In the genomic region with DNA sequence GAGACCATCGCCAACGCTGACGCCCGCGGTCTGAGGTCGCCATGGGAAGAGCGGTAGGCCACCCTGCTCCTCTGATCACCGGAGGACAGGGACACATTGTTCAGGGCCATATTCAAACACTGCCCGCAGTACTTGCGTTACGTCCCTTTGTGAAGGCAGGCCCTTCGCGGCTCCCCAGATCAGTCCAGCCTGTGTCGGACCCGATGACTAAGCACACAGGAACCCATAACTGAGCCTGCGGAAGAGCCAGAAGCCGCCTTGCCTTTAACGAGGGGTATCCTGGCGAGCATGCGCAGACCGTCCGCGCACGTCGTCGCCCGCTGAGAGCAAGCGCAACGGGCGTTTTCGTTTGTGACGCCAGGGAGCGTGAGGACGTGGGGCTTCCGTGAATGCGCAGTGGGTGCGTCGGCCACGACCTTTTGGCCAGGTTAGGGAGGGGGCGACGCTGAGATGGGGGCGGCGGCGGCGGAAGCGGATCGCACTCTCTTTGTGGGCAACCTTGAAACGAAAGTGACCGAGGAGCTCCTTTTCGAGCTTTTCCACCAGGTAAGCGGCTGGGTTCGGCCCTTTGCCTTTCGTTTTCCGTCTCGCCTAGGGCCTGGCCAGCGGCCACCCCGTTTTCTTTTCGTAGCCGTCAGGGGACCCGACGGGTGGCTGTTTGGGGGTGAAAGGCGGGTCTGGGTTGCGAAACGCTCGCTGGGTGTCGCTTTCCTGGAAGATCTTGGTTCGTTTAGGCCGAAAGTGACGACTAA, we compare ENCODE assay signal across 8 cellular contexts. TPM values are rescaled to one million over a fixed set of nuclear protein-coding genes. Genes with fewer than 3 reads are reported as not detected.
DNase-seq lines count a peak whose midpoint lies in the region; FAIRE-seq and TF ChIP-seq lines count a peak whose summit lies in the region.

A gene with protein sequence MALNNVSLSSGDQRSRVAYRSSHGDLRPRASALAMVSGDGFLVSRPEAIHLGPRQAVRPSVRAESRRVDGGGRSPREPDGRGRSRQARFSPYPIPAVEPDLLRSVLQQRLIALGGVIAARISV (minus strand): TSS at position 290 of the 752 bp plus-strand sequence. CDS start 180 bp downstream, at position 110.
A gene with protein sequence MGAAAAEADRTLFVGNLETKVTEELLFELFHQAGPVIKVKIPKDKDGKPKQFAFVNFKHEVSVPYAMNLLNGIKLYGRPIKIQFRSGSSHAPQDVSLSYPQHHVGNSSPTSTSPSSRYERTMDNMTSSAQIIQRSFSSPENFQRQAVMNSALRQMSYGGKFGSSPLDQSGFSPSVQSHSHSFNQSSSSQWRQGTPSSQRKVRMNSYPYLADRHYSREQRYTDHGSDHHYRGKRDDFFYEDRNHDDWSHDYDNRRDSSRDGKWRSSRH (plus strand): TSS at position 445 of the 752 bp plus-strand sequence. CDS start 6 bp downstream, at position 451.

- FAIRE-seq in H54 (lab: Jason Lieb, UNC): peak; percentile 96

- WGBS in stomach, 5 donors: 0 to 1% (median 0%) methylated on average over 53 to 69 of the region's 69 CpGs

- peak within 1 kb of the TSS; percentile 93 for H3K4me3 ChIP-seq in Loucy (ENCODE audit: low read length, poor library complexity, severe bottlenecking)
- H3K4me3 ChIP-seq in fibroblast of villous mesenchyme (ENCODE audit: low read depth, low read length): peak within 1 kb of the TSS; percentile 90
- H3K4me3 ChIP-seq in neural cell (ENCODE audit: low read length): peak within 1 kb of the TSS; percentile 81
- H3K4me3 ChIP-seq in stomach: peak within 1 kb of the TSS; percentile 56 to 82 (median 68)

- H3K79me2 ChIP-seq in Loucy (ENCODE audit: insufficient read depth, low read length) (peaks cover 69% of the 10 kb centered on the region), neural cell (replicated peaks; ENCODE audit: insufficient read depth, low read length) (peaks cover 59% of the 10 kb centered on the region)

- H4K20me1 ChIP-seq in Loucy (ENCODE audit: insufficient read depth, low read length, poor library complexity, severe bottlenecking): peaks cover 46% of the 10 kb centered on the region
- H4K20me1 ChIP-seq in neural cell (ENCODE audit: insufficient read depth): no peaks in the 10 kb centered on the region

- H3K27me3 ChIP-seq in Loucy (ENCODE audit: insufficient read depth, low read length, poor library complexity, severe bottlenecking) (no peaks in the 10 kb centered on the region), neural cell (ENCODE audit: insufficient read depth, low read depth, low read length) (no peaks in the 10 kb centered on the region), stomach (no peaks in the 10 kb centered on the region)

- intact Hi-C loops in stomach (cut with DNase I; ENCODE audit: low total_unique reads): no loop called here

- H3K9me3 ChIP-seq in ES-I3 (ENCODE audit: control insufficient read depth, insufficient read depth, low read length) (no peaks in the 10 kb centered on the region), Loucy (ENCODE audit: insufficient read depth, low read depth, low read length) (no peaks in the 10 kb centered on the region), neural cell (ENCODE audit: low read length) (no peaks in the 10 kb centered on the region), stomach (no peaks in the 10 kb centered on the region)

- peak; percentile 41 for TF ChIP-seq CTCF in Loucy (conservative IDR thresholded peaks at IDR 0.05; ENCODE audit: low read length)
- TF ChIP-seq CTCF in fibroblast of villous mesenchyme (IDR thresholded peaks at IDR 0.05; ENCODE audit: insufficient read depth, low read depth, low read length): no peak
- TF ChIP-seq CTCF in neural cell (IDR thresholded peaks at IDR 0.05; ENCODE audit: poor library complexity, severe bottlenecking): peak; percentile 60
- no peak for TF ChIP-seq CTCF in stomach (IDR thresholded peaks at IDR 0.05)

- TF ChIP-seq RAD21 in neural cell (conservative IDR thresholded peaks at IDR 0.05): peak; percentile 43

- TF ChIP-seq EP300 in neural cell (conservative IDR thresholded peaks at IDR 0.05; ENCODE audit: poor library complexity, severe bottlenecking) (peak; percentile 80), stomach (IDR thresholded peaks at IDR 0.05) (no peak)

- H3K4me1 ChIP-seq in ES-I3 (ENCODE audit: insufficient read depth, low read length) (peaks cover 19% of the 10 kb centered on the region), Loucy (ENCODE audit: insufficient read depth, low read length, poor library complexity, severe bottlenecking) (peaks cover 62% of the 10 kb centered on the region), stomach (peaks cover 15 to 67% (median 39%) of the 10 kb centered on the region in 4 donors)

- peaks cover 3% of the 10 kb centered on the region; the same call in 1 of the 2 replicates for H3F3A ChIP-seq in Loucy (ENCODE audit: low read depth)
- peaks cover 3% of the 10 kb centered on the region for H3F3A ChIP-seq in neural cell (ENCODE audit: insufficient read depth, low read length, poor library complexity, severe bottlenecking)

- H3K27ac ChIP-seq in neural cell (ENCODE audit: low read length) (peak within 1 kb of the TSS; percentile 98), stomach (peak within 1 kb of the TSS; percentile 89 to 99 (median 99))

- H3K9me2 ChIP-seq in Loucy (replicated peaks; ENCODE audit: low read depth, low read length): no peaks in the 10 kb centered on the region
- no peaks in the 10 kb centered on the region for H3K9me2 ChIP-seq in neural cell (ENCODE audit: insufficient read depth, low read length)

- DNase-seq in H54 (ENCODE audit: insufficient read length, low spot score) (peak; percentile 57), activated gamma-delta T cell (lab: John Stamatoyannopoulos, UW) (peak; percentile 97), fibroblast of villous mesenchyme (ENCODE audit: low read depth) (peak; percentile 99), stomach (peak; percentile 98)

- H3K4me2 ChIP-seq in Loucy (ENCODE audit: low read depth, low read length, poor library complexity, severe bottlenecking) (peak within 1 kb of the TSS; percentile 95), neural cell (ENCODE audit: low read length) (peak within 1 kb of the TSS; percentile 89)

- H3K9ac ChIP-seq in ES-I3 (ENCODE audit: low read depth, low read length) (peak within 1 kb of the TSS; percentile 93), Loucy (ENCODE audit: low read depth, low read length, poor library complexity, severe bottlenecking) (peak within 1 kb of the TSS; percentile 97), neural cell (ENCODE audit: low read length) (peak within 1 kb of the TSS; percentile 98)

- H3K36me3 ChIP-seq in ES-I3 (ENCODE audit: insufficient read depth, low read length) (peaks cover 4% of the 10 kb centered on the region), Loucy (ENCODE audit: insufficient read depth, low read length) (peaks cover 3% of the 10 kb centered on the region; the same call in 1 of the 2 replicates), neural cell (ENCODE audit: insufficient read depth, low read length) (no peaks in the 10 kb centered on the region), stomach (peaks cover 0 to 9% (median 7%) of the 10 kb centered on the region in 4 donors)

- peak; percentile 77 for TF ChIP-seq POLR2A in H54 (IDR thresholded peaks at IDR 0.05; ENCODE audit: low read depth, low read length)
- peak; percentile 97 for TF ChIP-seq POLR2A in Raji (IDR thresholded peaks at IDR 0.05; ENCODE audit: insufficient read depth, low read depth, low read length)
- peak in 2 of 4 donors; percentile 93 to 96 for TF ChIP-seq POLR2A in stomach (IDR thresholded peaks at IDR 0.05)

- H2AFZ ChIP-seq in Loucy (ENCODE audit: low read length) (peak within 1 kb of the TSS; percentile 89), neural cell (ENCODE audit: low read depth, low read length) (peak within 1 kb of the TSS; percentile 92)

TF ChIP-seq in neural cell, 6 proteins besides CTCF, POLR2A, EP300 and RAD21:
- TF ChIP-seq SMC3 (conservative IDR thresholded peaks at IDR 0.05; ENCODE audit: poor library complexity) (peak; percentile 50), EZH2 (IDR thresholded peaks at IDR 0.05; ENCODE audit: borderline replicate concordance, insufficient read depth, low read length, poor library complexity, severe bottlenecking) (no peak), TAF1 (IDR thresholded peaks at IDR 0.05; ENCODE audit: low read depth) (peak; percentile 88), POLR2AphosphoS5 (IDR thresholded peaks at IDR 0.05) (peak; percentile 99), MXI1 (conservative IDR thresholded peaks at IDR 0.05; ENCODE audit: poor library complexity, severe bottlenecking) (peak; percentile 79)
- TF ChIP-seq, protein P1, sequence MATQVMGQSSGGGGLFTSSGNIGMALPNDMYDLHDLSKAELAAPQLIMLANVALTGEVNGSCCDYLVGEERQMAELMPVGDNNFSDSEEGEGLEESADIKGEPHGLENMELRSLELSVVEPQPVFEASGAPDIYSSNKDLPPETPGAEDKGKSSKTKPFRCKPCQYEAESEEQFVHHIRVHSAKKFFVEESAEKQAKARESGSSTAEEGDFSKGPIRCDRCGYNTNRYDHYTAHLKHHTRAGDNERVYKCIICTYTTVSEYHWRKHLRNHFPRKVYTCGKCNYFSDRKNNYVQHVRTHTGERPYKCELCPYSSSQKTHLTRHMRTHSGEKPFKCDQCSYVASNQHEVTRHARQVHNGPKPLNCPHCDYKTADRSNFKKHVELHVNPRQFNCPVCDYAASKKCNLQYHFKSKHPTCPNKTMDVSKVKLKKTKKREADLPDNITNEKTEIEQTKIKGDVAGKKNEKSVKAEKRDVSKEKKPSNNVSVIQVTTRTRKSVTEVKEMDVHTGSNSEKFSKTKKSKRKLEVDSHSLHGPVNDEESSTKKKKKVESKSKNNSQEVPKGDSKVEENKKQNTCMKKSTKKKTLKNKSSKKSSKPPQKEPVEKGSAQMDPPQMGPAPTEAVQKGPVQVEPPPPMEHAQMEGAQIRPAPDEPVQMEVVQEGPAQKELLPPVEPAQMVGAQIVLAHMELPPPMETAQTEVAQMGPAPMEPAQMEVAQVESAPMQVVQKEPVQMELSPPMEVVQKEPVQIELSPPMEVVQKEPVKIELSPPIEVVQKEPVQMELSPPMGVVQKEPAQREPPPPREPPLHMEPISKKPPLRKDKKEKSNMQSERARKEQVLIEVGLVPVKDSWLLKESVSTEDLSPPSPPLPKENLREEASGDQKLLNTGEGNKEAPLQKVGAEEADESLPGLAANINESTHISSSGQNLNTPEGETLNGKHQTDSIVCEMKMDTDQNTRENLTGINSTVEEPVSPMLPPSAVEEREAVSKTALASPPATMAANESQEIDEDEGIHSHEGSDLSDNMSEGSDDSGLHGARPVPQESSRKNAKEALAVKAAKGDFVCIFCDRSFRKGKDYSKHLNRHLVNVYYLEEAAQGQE (IDR thresholded peaks at IDR 0.05; ENCODE audit: borderline replicate concordance): peak; percentile 95

RNA-seq across cellular contexts. Expression of the first gene that starts in this region (rescaled TPM):
- total RNA-seq in fibroblast of villous mesenchyme (2.9 and 3.5 TPM in 2 replicates), stomach (10 to 100 TPM in 1 of 5 donors, 1 to 10 TPM in 3, under 1 TPM in 1; 0.58 to 10.1 (median 4.9) TPM)
- polyA plus RNA-seq in neural cell (29.9 and 33.1 TPM in 2 replicates), stomach (1 to 10 TPM; 8.4 to 8.7 (median 8.6) TPM)
- polyA minus RNA-seq in neural cell: 24.9 and 29.9 TPM in 2 replicates

RNA-seq across cellular contexts. Expression of the second gene that starts in this region (rescaled TPM):
- total RNA-seq in fibroblast of villous mesenchyme (30.6 and 53.1 TPM in 2 replicates), stomach (10 to 100 TPM in 3 of 5 donors, 1 to 10 TPM in 2; 4.8 to 41.5 (median 13.6) TPM)
- polyA plus RNA-seq in neural cell (35.7 and 36.2 TPM in 2 replicates), stomach (10 to 100 TPM in 2 of 3 donors, 1 to 10 TPM in 1; 9.1 to 24.3 (median 21.1) TPM)
- 54.0 and 61.2 TPM in 2 replicates for polyA minus RNA-seq in neural cell

Comparison
In these comparisons a context has a peak if more than half of its experiments do, and no peak if none do; other contexts are left out.
1. Peak in every context shown above with its lines: DNase-seq, H3K4me3 ChIP-seq and H3K27ac ChIP-seq.
2. CTCF ChIP-seq: peak in Loucy (single experiment) and neural cell (single experiment); none in fibroblast of villous mesenchyme (single experiment) and stomach (0 of 7).